ENCODE assay signal across 8 cellular contexts in the genomic region with DNA sequence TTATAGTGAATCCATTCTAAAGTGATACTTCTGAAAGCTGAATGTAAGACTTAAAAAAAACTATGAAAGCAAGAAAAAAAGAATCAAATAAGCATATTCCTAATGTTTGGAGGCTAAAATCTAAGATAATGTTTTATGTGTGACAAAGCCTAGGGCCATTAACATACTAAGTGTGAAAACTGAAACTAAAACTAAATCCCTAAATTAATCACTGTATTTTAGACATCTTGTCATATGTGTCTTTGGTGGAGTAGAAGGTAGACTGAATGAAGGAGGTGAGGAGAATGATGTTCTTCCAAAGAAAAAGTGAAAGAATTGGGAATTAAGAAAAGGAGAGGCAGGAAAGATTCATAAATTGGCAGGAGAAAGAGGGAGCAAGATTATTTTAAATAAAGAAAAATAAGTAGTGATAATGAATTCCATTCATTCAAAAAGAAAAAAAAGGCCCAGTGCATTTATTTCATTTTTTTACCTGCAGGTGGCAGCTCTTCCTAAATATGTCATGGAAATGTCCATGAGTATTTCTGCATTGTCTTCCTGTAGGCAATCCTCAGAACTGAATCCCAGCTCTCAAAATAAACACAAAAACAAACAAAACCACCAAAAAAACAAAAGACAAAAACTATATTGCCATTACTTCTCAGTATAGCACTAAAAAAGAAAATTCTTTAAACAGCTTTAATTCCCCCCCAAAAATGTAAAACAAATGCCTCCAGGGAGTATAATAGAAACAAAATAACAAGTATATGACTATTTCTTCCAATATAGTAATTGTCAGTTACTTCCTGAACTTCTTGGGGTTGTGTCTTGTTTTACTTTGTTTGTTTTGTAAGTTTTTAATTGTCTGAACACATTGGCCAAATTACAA. TPM values are rescaled to one million over a fixed set of nuclear protein-coding genes. Genes with fewer than 3 reads are reported as not detected.
A peak's percentile ranks its signal among the peaks of the same experiment; 100 is the strongest.
DNase-seq lines count a peak whose midpoint lies in the region; ATAC-seq lines count a peak whose summit lies in the region.

No MANE protein-coding gene starts in this region.

- peaks cover 15% of the 10 kb centered on the region for H3K4me1 Mint-ChIP-seq in T-helper 17 cell

- ATAC-seq in HG03378 (IDR thresholded peaks at IDR 0.05; ENCODE audit: unreplicated experiment), result peak; percentile 50
- no peak for ATAC-seq in T-helper 17 cell
- ATAC-seq in GM21367 (IDR thresholded peaks at IDR 0.05; ENCODE audit: unreplicated experiment), result no peak

- no peaks in the 10 kb centered on the region for H3K27me3 Mint-ChIP-seq in T-helper 17 cell

- peak overlapping the region; percentile 12 for H3K4me3 Mint-ChIP-seq in T-helper 17 cell

- peaks cover 2% of the 10 kb centered on the region for H3K36me3 Mint-ChIP-seq in T-helper 17 cell (ENCODE audit: low read depth)

- DNase-seq in NCI-H1105 treated with DMSO at 0.1 percent for 48 hours (lab: John Stamatoyannopoulos, UW) (peak; percentile 7), NCI-H1105 (lab: John Stamatoyannopoulos, UW) (no peak), T-helper 17 cell (no peak), iris pigment epithelial cell (ENCODE audit: low read depth) (peak; percentile 24), medulla oblongata (ENCODE audit: extremely low spot score) (no peak), hypothalamus (lab: John Stamatoyannopoulos, UW) (no peak)

- H3K27ac Mint-ChIP-seq in T-helper 17 cell, result no peak overlapping the region

- no peaks in the 10 kb centered on the region for H3K9me3 ChIP-seq in T-helper 17 cell (ENCODE audit: control insufficient read depth, low read length, poor library complexity, severe bottlenecking)

RNA-seq across cellular contexts. Expression of gene AP1AR, which starts 17.0 kb away (rescaled TPM):
- total RNA-seq in T-helper 17 cell, result 10 to 100 TPM; 10.4 to 15.2 TPM

Comparison
In these comparisons a context has a peak if more than half of its experiments do, and no peak if none do; other contexts are left out.
1. DNase-seq: peak in NCI-H1105 treated with DMSO at 0.1 percent for 48 hours (single experiment) and iris pigment epithelial cell (single experiment); none in NCI-H1105 (single experiment), T-helper 17 cell (0 of 3), medulla oblongata (single experiment) and hypothalamus (0 of 51).